9 cellular contexts compared by ENCODE assay signal in genomic region chr22:36075230-36075629, GRCh38.
"Had no signal": no experiment of that assay in that cellular context is flagged by ENCODE, and none has a peak within 500 bp of the region (broad histone marks: within the 10 kb centered on the region; RNA-seq: fewer than 3 reads in every experiment).

No MANE protein-coding gene starts in this region.

- H3K4me3 ChIP-seq: GM23248, GM23338, HAP-1 had no signal

- H3K27ac ChIP-seq: GM23248 had no signal

- H3K9me3 ChIP-seq: HAP-1 had no signal

- H3K4me1 ChIP-seq: HAP-1 had no signal

- ATAC-seq: GM23338, HCT116 had no signal

- H3K36me3 ChIP-seq: HAP-1 had no signal

- DNase-seq: GM23248, GOT3, H7, H9, HCEC 1CT, HFFc6 had no signal
